ENCODE assay signal across 1 cellular context in the genomic region with DNA sequence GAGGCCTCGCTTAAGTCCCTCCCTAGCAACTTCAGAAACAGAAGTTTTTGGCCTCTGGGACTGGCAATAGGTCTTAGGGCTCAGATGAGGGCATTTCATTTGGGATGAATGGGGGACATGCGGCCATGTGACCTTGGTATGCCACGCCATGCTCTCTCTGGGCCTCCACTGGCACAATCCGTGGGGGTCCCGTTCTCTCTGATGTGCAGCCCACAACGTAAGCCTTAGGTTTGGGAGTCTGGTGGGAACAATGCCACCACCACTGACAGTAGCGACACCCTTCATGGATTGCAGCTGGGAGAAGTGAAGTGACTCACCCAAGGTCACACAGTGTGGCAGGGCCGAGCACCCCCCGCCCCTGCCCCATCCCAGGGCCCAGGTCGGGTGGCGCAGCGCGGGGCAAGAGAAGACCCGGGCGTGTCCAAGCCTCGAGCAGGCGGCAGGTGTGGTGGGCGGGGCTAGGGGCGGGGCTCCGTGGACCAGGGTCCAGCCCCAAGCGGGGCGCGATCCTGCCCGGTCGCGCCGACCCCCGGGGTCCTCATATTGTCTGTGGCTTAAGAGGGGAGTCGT.
A peak's percentile ranks its signal among the peaks of the same experiment; 100 is the strongest.
TF ChIP-seq lines count a peak whose summit lies in the region.

No MANE protein-coding gene starts in this region.

TF ChIP-seq in HepG2, 621 proteins besides CTCF, POLR2A, EP300 and RAD21 (continues in another document):
- TF ChIP-seq, protein P1, sequence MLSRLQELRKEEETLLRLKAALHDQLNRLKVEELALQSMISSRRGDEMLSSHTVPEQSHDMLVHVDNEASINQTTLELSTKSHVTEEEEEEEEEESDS (CRISPR knock-in tag; IDR thresholded peaks at IDR 0.05; ENCODE audit: borderline replicate concordance): peak; percentile 36; the same call in 1 of the 2 replicates
- TF ChIP-seq, protein P2, sequence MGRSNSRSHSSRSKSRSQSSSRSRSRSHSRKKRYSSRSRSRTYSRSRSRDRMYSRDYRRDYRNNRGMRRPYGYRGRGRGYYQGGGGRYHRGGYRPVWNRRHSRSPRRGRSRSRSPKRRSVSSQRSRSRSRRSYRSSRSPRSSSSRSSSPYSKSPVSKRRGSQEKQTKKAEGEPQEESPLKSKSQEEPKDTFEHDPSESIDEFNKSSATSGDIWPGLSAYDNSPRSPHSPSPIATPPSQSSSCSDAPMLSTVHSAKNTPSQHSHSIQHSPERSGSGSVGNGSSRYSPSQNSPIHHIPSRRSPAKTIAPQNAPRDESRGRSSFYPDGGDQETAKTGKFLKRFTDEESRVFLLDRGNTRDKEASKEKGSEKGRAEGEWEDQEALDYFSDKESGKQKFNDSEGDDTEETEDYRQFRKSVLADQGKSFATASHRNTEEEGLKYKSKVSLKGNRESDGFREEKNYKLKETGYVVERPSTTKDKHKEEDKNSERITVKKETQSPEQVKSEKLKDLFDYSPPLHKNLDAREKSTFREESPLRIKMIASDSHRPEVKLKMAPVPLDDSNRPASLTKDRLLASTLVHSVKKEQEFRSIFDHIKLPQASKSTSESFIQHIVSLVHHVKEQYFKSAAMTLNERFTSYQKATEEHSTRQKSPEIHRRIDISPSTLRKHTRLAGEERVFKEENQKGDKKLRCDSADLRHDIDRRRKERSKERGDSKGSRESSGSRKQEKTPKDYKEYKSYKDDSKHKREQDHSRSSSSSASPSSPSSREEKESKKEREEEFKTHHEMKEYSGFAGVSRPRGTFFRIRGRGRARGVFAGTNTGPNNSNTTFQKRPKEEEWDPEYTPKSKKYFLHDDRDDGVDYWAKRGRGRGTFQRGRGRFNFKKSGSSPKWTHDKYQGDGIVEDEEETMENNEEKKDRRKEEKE (IDR thresholded peaks at IDR 0.05): no peak
- TF ChIP-seq ZBTB3 (CRISPR knock-in tag; IDR thresholded peaks at IDR 0.05; ENCODE audit: borderline replicate concordance, low read depth) (no peak; the same call in 1 of the 2 replicates), CEBPG (CRISPR knock-in tag; IDR thresholded peaks at IDR 0.05) (peak; percentile 15; the same call in 1 of the 2 replicates), SIN3B (IDR thresholded peaks at IDR 0.05; ENCODE audit: low read length) (no peak), ZNF282 (IDR thresholded peaks at IDR 0.05; ENCODE audit: partially characterized antibody) (no peak), EHMT2 (IDR thresholded peaks at IDR 0.05; ENCODE audit: borderline replicate concordance, low read depth, low read length) (no peak), TAF15 (IDR thresholded peaks at IDR 0.05; ENCODE audit: low read depth, low read length, poor library complexity, severe bottlenecking) (peak; percentile 62), NAIF1 (CRISPR knock-in tag; IDR thresholded peaks at IDR 0.05; ENCODE audit: borderline replicate concordance) (no peak; the same call in 1 of the 2 replicates), CBX1 (IDR thresholded peaks at IDR 0.05; ENCODE audit: low read depth) (no peak), ZNF569 (CRISPR knock-in tag; IDR thresholded peaks at IDR 0.05; ENCODE audit: borderline replicate concordance) (no peak; the same call in 1 of the 2 replicates), TP53 (CRISPR knock-in tag; conservative IDR thresholded peaks at IDR 0.05) (0 out of 2 replicates have a peak, but pooled peaks have one; percentile 81), RFX3 (CRISPR knock-in tag; IDR thresholded peaks at IDR 0.05) (no peak), U2AF1 (optimal IDR thresholded peaks at IDR 0.05; ENCODE audit: low read depth, low read length) (no peak), CAMTA2 (CRISPR knock-in tag; IDR thresholded peaks at IDR 0.05; ENCODE audit: borderline replicate concordance) (0 out of 2 replicates have a peak, but pooled peaks have one; percentile 62), KDM2A (CRISPR knock-in tag; IDR thresholded peaks at IDR 0.05; ENCODE audit: borderline replicate concordance, low read depth) (peak; percentile 22), POLR2G (IDR thresholded peaks at IDR 0.05; ENCODE audit: low read depth, low read length) (no peak; the same call in 1 of the 2 replicates), CCDC6 (CRISPR knock-in tag; IDR thresholded peaks at IDR 0.05) (no peak), BRD4 (CRISPR knock-in tag; IDR thresholded peaks at IDR 0.05) (0 out of 2 replicates have a peak, but pooled peaks have one; percentile 58), ZKSCAN1 (IDR thresholded peaks at IDR 0.05; ENCODE audit: low read length) (peak; percentile 73; the same call in 1 of the 2 replicates), FLYWCH1 (CRISPR knock-in tag; IDR thresholded peaks at IDR 0.05) (no peak), TEAD2 (CRISPR knock-in tag; IDR thresholded peaks at IDR 0.05) (no peak), ZMYM4 (CRISPR knock-in tag; IDR thresholded peaks at IDR 0.05) (no peak), NR2F2 (IDR thresholded peaks at IDR 0.05; ENCODE audit: borderline replicate concordance, low read depth) (no peak), SP2 (CRISPR knock-in tag; IDR thresholded peaks at IDR 0.05) (peak; percentile 24), FOXO1 (CRISPR knock-in tag; IDR thresholded peaks at IDR 0.05) (no peak), POLR2AphosphoS2 (IDR thresholded peaks at IDR 0.05; ENCODE audit: low read depth, low read length) (no peak), RBFOX2 (IDR thresholded peaks at IDR 0.05; ENCODE audit: low read depth, low read length) (peak; percentile 33; the same call in 1 of the 2 replicates), ZEB1 (IDR thresholded peaks at IDR 0.05; ENCODE audit: insufficient replicate concordance, low read depth) (no peak), NPAS2 (CRISPR knock-in tag; IDR thresholded peaks at IDR 0.05; ENCODE audit: borderline replicate concordance) (no peak), YEATS2 (CRISPR knock-in tag; IDR thresholded peaks at IDR 0.05; ENCODE audit: borderline replicate concordance) (no peak), REXO4 (CRISPR knock-in tag; IDR thresholded peaks at IDR 0.05; ENCODE audit: borderline replicate concordance) (0 out of 2 replicates have a peak, but pooled peaks have one; percentile 18)
- TF ChIP-seq, protein P3, sequence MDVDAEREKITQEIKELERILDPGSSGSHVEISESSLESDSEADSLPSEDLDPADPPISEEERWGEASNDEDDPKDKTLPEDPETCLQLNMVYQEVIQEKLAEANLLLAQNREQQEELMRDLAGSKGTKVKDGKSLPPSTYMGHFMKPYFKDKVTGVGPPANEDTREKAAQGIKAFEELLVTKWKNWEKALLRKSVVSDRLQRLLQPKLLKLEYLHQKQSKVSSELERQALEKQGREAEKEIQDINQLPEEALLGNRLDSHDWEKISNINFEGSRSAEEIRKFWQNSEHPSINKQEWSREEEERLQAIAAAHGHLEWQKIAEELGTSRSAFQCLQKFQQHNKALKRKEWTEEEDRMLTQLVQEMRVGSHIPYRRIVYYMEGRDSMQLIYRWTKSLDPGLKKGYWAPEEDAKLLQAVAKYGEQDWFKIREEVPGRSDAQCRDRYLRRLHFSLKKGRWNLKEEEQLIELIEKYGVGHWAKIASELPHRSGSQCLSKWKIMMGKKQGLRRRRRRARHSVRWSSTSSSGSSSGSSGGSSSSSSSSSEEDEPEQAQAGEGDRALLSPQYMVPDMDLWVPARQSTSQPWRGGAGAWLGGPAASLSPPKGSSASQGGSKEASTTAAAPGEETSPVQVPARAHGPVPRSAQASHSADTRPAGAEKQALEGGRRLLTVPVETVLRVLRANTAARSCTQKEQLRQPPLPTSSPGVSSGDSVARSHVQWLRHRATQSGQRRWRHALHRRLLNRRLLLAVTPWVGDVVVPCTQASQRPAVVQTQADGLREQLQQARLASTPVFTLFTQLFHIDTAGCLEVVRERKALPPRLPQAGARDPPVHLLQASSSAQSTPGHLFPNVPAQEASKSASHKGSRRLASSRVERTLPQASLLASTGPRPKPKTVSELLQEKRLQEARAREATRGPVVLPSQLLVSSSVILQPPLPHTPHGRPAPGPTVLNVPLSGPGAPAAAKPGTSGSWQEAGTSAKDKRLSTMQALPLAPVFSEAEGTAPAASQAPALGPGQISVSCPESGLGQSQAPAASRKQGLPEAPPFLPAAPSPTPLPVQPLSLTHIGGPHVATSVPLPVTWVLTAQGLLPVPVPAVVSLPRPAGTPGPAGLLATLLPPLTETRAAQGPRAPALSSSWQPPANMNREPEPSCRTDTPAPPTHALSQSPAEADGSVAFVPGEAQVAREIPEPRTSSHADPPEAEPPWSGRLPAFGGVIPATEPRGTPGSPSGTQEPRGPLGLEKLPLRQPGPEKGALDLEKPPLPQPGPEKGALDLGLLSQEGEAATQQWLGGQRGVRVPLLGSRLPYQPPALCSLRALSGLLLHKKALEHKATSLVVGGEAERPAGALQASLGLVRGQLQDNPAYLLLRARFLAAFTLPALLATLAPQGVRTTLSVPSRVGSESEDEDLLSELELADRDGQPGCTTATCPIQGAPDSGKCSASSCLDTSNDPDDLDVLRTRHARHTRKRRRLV (CRISPR knock-in tag; IDR thresholded peaks at IDR 0.05): no peak
- TF ChIP-seq, protein P4, sequence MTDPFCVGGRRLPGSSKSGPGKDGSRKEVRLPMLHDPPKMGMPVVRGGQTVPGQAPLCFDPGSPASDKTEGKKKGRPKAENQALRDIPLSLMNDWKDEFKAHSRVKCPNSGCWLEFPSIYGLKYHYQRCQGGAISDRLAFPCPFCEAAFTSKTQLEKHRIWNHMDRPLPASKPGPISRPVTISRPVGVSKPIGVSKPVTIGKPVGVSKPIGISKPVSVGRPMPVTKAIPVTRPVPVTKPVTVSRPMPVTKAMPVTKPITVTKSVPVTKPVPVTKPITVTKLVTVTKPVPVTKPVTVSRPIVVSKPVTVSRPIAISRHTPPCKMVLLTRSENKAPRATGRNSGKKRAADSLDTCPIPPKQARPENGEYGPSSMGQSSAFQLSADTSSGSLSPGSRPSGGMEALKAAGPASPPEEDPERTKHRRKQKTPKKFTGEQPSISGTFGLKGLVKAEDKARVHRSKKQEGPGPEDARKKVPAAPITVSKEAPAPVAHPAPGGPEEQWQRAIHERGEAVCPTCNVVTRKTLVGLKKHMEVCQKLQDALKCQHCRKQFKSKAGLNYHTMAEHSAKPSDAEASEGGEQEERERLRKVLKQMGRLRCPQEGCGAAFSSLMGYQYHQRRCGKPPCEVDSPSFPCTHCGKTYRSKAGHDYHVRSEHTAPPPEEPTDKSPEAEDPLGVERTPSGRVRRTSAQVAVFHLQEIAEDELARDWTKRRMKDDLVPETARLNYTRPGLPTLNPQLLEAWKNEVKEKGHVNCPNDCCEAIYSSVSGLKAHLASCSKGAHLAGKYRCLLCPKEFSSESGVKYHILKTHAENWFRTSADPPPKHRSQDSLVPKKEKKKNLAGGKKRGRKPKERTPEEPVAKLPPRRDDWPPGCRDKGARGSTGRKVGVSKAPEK (CRISPR knock-in tag; IDR thresholded peaks at IDR 0.05; ENCODE audit: borderline replicate concordance): peak; percentile 13; the same call in 1 of the 2 replicates
- TF ChIP-seq, protein P5, sequence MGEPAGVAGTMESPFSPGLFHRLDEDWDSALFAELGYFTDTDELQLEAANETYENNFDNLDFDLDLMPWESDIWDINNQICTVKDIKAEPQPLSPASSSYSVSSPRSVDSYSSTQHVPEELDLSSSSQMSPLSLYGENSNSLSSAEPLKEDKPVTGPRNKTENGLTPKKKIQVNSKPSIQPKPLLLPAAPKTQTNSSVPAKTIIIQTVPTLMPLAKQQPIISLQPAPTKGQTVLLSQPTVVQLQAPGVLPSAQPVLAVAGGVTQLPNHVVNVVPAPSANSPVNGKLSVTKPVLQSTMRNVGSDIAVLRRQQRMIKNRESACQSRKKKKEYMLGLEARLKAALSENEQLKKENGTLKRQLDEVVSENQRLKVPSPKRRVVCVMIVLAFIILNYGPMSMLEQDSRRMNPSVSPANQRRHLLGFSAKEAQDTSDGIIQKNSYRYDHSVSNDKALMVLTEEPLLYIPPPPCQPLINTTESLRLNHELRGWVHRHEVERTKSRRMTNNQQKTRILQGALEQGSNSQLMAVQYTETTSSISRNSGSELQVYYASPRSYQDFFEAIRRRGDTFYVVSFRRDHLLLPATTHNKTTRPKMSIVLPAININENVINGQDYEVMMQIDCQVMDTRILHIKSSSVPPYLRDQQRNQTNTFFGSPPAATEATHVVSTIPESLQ (CRISPR knock-in tag; conservative IDR thresholded peaks at IDR 0.05): no peak
- TF ChIP-seq, protein P6, sequence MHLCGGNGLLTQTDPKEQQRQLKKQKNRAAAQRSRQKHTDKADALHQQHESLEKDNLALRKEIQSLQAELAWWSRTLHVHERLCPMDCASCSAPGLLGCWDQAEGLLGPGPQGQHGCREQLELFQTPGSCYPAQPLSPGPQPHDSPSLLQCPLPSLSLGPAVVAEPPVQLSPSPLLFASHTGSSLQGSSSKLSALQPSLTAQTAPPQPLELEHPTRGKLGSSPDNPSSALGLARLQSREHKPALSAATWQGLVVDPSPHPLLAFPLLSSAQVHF (CRISPR knock-in tag; IDR thresholded peaks at IDR 0.05): no peak
- TF ChIP-seq, protein P7, sequence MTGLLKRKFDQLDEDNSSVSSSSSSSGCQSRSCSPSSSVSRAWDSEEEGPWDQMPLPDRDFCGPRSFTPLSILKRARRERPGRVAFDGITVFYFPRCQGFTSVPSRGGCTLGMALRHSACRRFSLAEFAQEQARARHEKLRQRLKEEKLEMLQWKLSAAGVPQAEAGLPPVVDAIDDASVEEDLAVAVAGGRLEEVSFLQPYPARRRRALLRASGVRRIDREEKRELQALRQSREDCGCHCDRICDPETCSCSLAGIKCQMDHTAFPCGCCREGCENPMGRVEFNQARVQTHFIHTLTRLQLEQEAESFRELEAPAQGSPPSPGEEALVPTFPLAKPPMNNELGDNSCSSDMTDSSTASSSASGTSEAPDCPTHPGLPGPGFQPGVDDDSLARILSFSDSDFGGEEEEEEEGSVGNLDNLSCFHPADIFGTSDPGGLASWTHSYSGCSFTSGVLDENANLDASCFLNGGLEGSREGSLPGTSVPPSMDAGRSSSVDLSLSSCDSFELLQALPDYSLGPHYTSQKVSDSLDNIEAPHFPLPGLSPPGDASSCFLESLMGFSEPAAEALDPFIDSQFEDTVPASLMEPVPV (CRISPR knock-in tag; IDR thresholded peaks at IDR 0.05): no peak
- TF ChIP-seq, protein P8, sequence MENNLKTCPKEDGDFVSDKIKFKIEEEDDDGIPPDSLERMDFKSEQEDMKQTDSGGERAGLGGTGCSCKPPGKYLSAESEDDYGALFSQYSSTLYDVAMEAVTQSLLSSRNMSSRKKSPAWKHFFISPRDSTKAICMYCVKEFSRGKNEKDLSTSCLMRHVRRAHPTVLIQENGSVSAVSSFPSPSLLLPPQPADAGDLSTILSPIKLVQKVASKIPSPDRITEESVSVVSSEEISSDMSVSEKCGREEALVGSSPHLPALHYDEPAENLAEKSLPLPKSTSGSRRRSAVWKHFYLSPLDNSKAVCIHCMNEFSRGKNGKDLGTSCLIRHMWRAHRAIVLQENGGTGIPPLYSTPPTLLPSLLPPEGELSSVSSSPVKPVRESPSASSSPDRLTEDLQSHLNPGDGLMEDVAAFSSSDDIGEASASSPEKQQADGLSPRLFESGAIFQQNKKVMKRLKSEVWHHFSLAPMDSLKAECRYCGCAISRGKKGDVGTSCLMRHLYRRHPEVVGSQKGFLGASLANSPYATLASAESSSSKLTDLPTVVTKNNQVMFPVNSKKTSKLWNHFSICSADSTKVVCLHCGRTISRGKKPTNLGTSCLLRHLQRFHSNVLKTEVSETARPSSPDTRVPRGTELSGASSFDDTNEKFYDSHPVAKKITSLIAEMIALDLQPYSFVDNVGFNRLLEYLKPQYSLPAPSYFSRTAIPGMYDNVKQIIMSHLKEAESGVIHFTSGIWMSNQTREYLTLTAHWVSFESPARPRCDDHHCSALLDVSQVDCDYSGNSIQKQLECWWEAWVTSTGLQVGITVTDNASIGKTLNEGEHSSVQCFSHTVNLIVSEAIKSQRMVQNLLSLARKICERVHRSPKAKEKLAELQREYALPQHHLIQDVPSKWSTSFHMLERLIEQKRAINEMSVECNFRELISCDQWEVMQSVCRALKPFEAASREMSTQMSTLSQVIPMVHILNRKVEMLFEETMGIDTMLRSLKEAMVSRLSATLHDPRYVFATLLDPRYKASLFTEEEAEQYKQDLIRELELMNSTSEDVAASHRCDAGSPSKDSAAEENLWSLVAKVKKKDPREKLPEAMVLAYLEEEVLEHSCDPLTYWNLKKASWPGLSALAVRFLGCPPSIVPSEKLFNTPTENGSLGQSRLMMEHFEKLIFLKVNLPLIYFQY (CRISPR knock-in tag; IDR thresholded peaks at IDR 0.05; ENCODE audit: borderline replicate concordance): no peak
